Comparison of ENCODE assay signal across 37 cellular contexts in genomic region chr2:117885308-117885707, GRCh38.
"Had no signal": no experiment of that assay in that cellular context is flagged by ENCODE, and none has a peak within 500 bp of the region (broad histone marks: within the 10 kb centered on the region; RNA-seq: fewer than 3 reads in every experiment).

No MANE protein-coding gene starts in this region.

- H3K9me3 ChIP-seq: adrenal gland, ascending aorta, body of pancreas, breast epithelium had no signal

- ATAC-seq: activated naive CD4-positive, alpha-beta T cell treated with anti-CD3 and anti-CD28 coated beads, Interleukin-2, amount 50 U/mL, for 72 hours; activated naive CD8-positive, alpha-beta T cell treated with anti-CD3 and anti-CD28 coated beads, Interleukin-2, amount 50 U/mL, for 24 hours; activated T-cell treated with anti-CD3 and anti-CD28 coated beads, Interleukin-2, amount 50 U/mL, for 4 hours; activated T-cell treated with anti-CD3 and anti-CD28 coated beads, Interleukin-2, amount 50 U/mL, for 72 hours; activated T-helper 17 cell treated with anti-CD3 and anti-CD28 coated beads, Interleukin-2, amount 50 U/mL, for 72 hours; body of pancreas had no signal

- H3K36me3 Mint-ChIP-seq: activated naive CD4-positive, alpha-beta T cell treated with anti-CD3 and anti-CD28 coated beads, Interleukin-2, amount 50 U/mL, for 72 hours; activated naive CD8-positive, alpha-beta T cell; activated naive CD8-positive, alpha-beta T cell treated with anti-CD3 and anti-CD28 coated beads, Interleukin-2, amount 10 ng/mL, durations not matched to agents 7 days and 5 days; brain had no signal

- H3K36me3 ChIP-seq: adrenal gland, ascending aorta, brain microvascular endothelial cell, breast epithelium, cardiac muscle cell had no signal

- H3K4me3 Mint-ChIP-seq: activated naive CD4-positive, alpha-beta T cell treated with anti-CD3 and anti-CD28 coated beads for 36 hours; activated naive CD4-positive, alpha-beta T cell treated with anti-CD3 and anti-CD28 coated beads, Interleukin-2, amount 50 U/mL, for 24 hours; activated naive CD8-positive, alpha-beta T cell; activated naive CD8-positive, alpha-beta T cell treated with anti-CD3 and anti-CD28 coated beads for 36 hours; activated naive CD8-positive, alpha-beta T cell treated with anti-CD3 and anti-CD28 coated beads, Interleukin-2, amount 10 ng/mL, durations not matched to agents 7 days and 5 days; activated naive CD8-positive, alpha-beta T cell treated with anti-CD3 and anti-CD28 coated beads, Interleukin-2, amount 50 U/mL, for 24 hours; activated T-cell treated with anti-CD3 and anti-CD28 coated beads, Interleukin-2, amount 50 U/mL, for 24 hours; activated T-cell treated with anti-CD3 and anti-CD28 coated beads, Interleukin-2, amount 50 U/mL, for 4 hours; activated T-cell treated with anti-CD3 and anti-CD28 coated beads, Interleukin-2, amount 50 U/mL, for 72 hours; activated T-helper 1 cell treated with anti-CD3 and anti-CD28 coated beads, Interleukin-12 subunit alpha, Interleukin-12 subunit beta, Interleukin-2, Interleukin-4 antibody, amounts not matched to agents 30 ng/mL and 10 ng/mL and 1 ng/mL, durations not matched to agents 14 hours and 24 hours and 36 hours; activated T-helper 17 cell treated with anti-CD3 and anti-CD28 coated beads, Interleukin-2, amount 50 U/mL, for 72 hours; brain; central memory CD8-positive, alpha-beta T cell had no signal

- H3K4me3 ChIP-seq: adrenal gland, ascending aorta, body of pancreas, breast epithelium, cardiac muscle cell had no signal

- H3K9me3 Mint-ChIP-seq: activated naive CD8-positive, alpha-beta T cell treated with anti-CD3 and anti-CD28 coated beads, Interleukin-2, amount 10 ng/mL, durations not matched to agents 7 days and 5 days; brain had no signal

- H3K27ac Mint-ChIP-seq: activated naive CD4-positive, alpha-beta T cell treated with anti-CD3 and anti-CD28 coated beads for 36 hours; activated naive CD4-positive, alpha-beta T cell treated with anti-CD3 and anti-CD28 coated beads, Interleukin-2, amount 50 U/mL, for 24 hours; activated naive CD4-positive, alpha-beta T cell treated with anti-CD3 and anti-CD28 coated beads, Interleukin-2, amount 50 U/mL, for 72 hours; activated naive CD8-positive, alpha-beta T cell; activated naive CD8-positive, alpha-beta T cell treated with anti-CD3 and anti-CD28 coated beads for 36 hours; activated naive CD8-positive, alpha-beta T cell treated with anti-CD3 and anti-CD28 coated beads, Interleukin-2, amount 10 ng/mL, durations not matched to agents 7 days and 5 days; activated naive CD8-positive, alpha-beta T cell treated with anti-CD3 and anti-CD28 coated beads, Interleukin-2, amount 50 U/mL, for 24 hours; activated T-cell treated with anti-CD3 and anti-CD28 coated beads, Interleukin-2, amount 50 U/mL, for 24 hours; activated T-cell treated with anti-CD3 and anti-CD28 coated beads, Interleukin-2, amount 50 U/mL, for 72 hours; activated T-helper 1 cell treated with anti-CD3 and anti-CD28 coated beads, Interleukin-12 subunit alpha, Interleukin-12 subunit beta, Interleukin-2, Interleukin-4 antibody, amounts not matched to agents 30 ng/mL and 10 ng/mL and 1 ng/mL, durations not matched to agents 14 hours and 24 hours and 36 hours; activated T-helper 17 cell treated with anti-CD3 and anti-CD28 coated beads, Interleukin-2, amount 50 U/mL, for 72 hours; activated T-helper 2 cell treated with anti-CD3 and anti-CD28 coated beads, Interferon-gamma antibody, Interleukin-2, Interleukin-4, amounts not matched to agents 10 μg/mL and 5 μg/mL and 100 μg/mL, durations not matched to agents 14 hours and 24 hours and 36 hours; brain had no signal

- DNase-seq: activated effector memory CD4-positive, alpha-beta T cell treated with anti-CD3 and anti-CD28 coated beads, Interleukin-2, amount 50 U/mL, for 16 hours; activated effector memory CD4-positive, alpha-beta T cell treated with Interleukin-2 at 50 U/mL for 16 hours; activated gamma-delta T cell; activated gamma-delta T cell treated with Interleukin-2 at 50 U/mL for 16 hours; activated naive CD4-positive, alpha-beta T cell; activated naive CD4-positive, alpha-beta T cell treated with anti-CD3 and anti-CD28 coated beads for 36 hours; activated naive CD4-positive, alpha-beta T cell treated with anti-CD3 and anti-CD28 coated beads, Interleukin-2, amount 50 U/mL, for 16 hours; activated naive CD4-positive, alpha-beta T cell treated with Interleukin-2 at 50 U/mL for 16 hours; activated naive CD8-positive, alpha-beta T cell treated with anti-CD3 and anti-CD28 coated beads for 36 hours; activated naive CD8-positive, alpha-beta T cell treated with anti-CD3 and anti-CD28 coated beads, Interleukin-2, amount 10 ng/mL, durations not matched to agents 7 days and 5 days; activated naive CD8-positive, alpha-beta T cell treated with anti-CD3 and anti-CD28 coated beads, Interleukin-2, amount 50 U/mL, for 24 hours; activated T-cell treated with anti-CD3 and anti-CD28 coated beads, Interleukin-2, amount 50 U/mL, for 1 hour; activated T-cell treated with anti-CD3 and anti-CD28 coated beads, Interleukin-2, amount 50 U/mL, for 24 hours; activated T-cell treated with anti-CD3 and anti-CD28 coated beads, Interleukin-2, amount 50 U/mL, for 4 hours; activated T-cell treated with anti-CD3 and anti-CD28 coated beads, Interleukin-2, amount 50 U/mL, for 48 hours; activated T-cell treated with anti-CD3 and anti-CD28 coated beads, Interleukin-2, amount 50 U/mL, for 72 hours; adrenal gland; amniotic stem cell; amygdala; anterior cingulate cortex; aorta; body of pancreas; brain microvascular endothelial cell; caudate nucleus; central memory CD4-positive, alpha-beta T cell; cerebellar nuclear complex had no signal

- H3K4me1 ChIP-seq: adrenal gland, ascending aorta, body of pancreas, breast epithelium had no signal

- H3K4me1 Mint-ChIP-seq: activated naive CD4-positive, alpha-beta T cell treated with anti-CD3 and anti-CD28 coated beads, Interleukin-2, amount 50 U/mL, for 24 hours; activated naive CD8-positive, alpha-beta T cell treated with anti-CD3 and anti-CD28 coated beads for 36 hours; activated naive CD8-positive, alpha-beta T cell treated with anti-CD3 and anti-CD28 coated beads, Interleukin-2, amount 10 ng/mL, durations not matched to agents 7 days and 5 days; activated naive CD8-positive, alpha-beta T cell treated with anti-CD3 and anti-CD28 coated beads, Interleukin-2, amount 50 U/mL, for 24 hours; activated T-helper 17 cell treated with anti-CD3 and anti-CD28 coated beads, Interleukin-2, amount 50 U/mL, for 72 hours; brain; central memory CD8-positive, alpha-beta T cell had no signal

- H3K27ac ChIP-seq: adrenal gland, ascending aorta, body of pancreas, brain microvascular endothelial cell, breast epithelium, cardiac muscle cell had no signal

- H3K27me3 ChIP-seq: adrenal gland, ascending aorta, body of pancreas, brain microvascular endothelial cell, breast epithelium, cardiac muscle cell had no signal
